ENCODE assay signal across 1 cellular context in genomic region chr2:218806346-218806978, GRCh38.
TF ChIP-seq lines count a peak whose summit lies in the region.

No MANE protein-coding gene starts in this region.

TF ChIP-seq in HepG2, 621 proteins besides CTCF, POLR2A, EP300 and RAD21 (continued from another document and continues in another):
- TF ChIP-seq RNF219 (CRISPR knock-in tag; IDR thresholded peaks at IDR 0.05) = no peak
- TF ChIP-seq ATF3 (CRISPR knock-in tag; IDR thresholded peaks at IDR 0.05) = no peak
- peak; percentile 86 for TF ChIP-seq ISL2 (CRISPR knock-in tag; IDR thresholded peaks at IDR 0.05)
- TF ChIP-seq REL (CRISPR knock-in tag; conservative IDR thresholded peaks at IDR 0.05) = no peak
- no peak for TF ChIP-seq SUZ12 (IDR thresholded peaks at IDR 0.05; ENCODE audit: low read depth, low read length)
- TF ChIP-seq YY1 (IDR thresholded peaks at IDR 0.05; ENCODE audit: insufficient read depth, insufficient replicate concordance, low read depth, low read length) = peak; percentile 14
- TF ChIP-seq ZNF260 (CRISPR knock-in tag; IDR thresholded peaks at IDR 0.05; ENCODE audit: borderline replicate concordance, low read depth) = no peak
- no peak for TF ChIP-seq SMARCE1 (IDR thresholded peaks at IDR 0.05; ENCODE audit: borderline replicate concordance)
- peak; percentile 73; the same call in 1 of the 2 replicates for TF ChIP-seq FOXK1 (CRISPR knock-in tag; IDR thresholded peaks at IDR 0.05; ENCODE audit: borderline replicate concordance, low read depth)
- peak; percentile 34 for TF ChIP-seq STAG1 (CRISPR knock-in tag; IDR thresholded peaks at IDR 0.05)
- no peak for TF ChIP-seq ZNF20 (CRISPR knock-in tag; IDR thresholded peaks at IDR 0.05)
- no peak for TF ChIP-seq ZNF577 (CRISPR knock-in tag; IDR thresholded peaks at IDR 0.05; ENCODE audit: borderline replicate concordance, low read depth)
- TF ChIP-seq EED (CRISPR knock-in tag; IDR thresholded peaks at IDR 0.05) = no peak; the same call in 1 of the 2 replicates
- peak; percentile 53; the same call in 1 of the 2 replicates for TF ChIP-seq ARID4A (CRISPR knock-in tag; IDR thresholded peaks at IDR 0.05; ENCODE audit: borderline replicate concordance)
- no peak for TF ChIP-seq REXO4 (CRISPR knock-in tag; IDR thresholded peaks at IDR 0.05; ENCODE audit: borderline replicate concordance)
- TF ChIP-seq ZNF616 (CRISPR knock-in tag; IDR thresholded peaks at IDR 0.05; ENCODE audit: low read depth) = 0 out of 2 replicates have a peak, but pooled peaks have one; percentile 29
- no peak for TF ChIP-seq ZNF768 (CRISPR knock-in tag; IDR thresholded peaks at IDR 0.05)
- no peak for TF ChIP-seq ZNF546 (CRISPR knock-in tag; conservative IDR thresholded peaks at IDR 0.05)
- TF ChIP-seq CEBPZ (IDR thresholded peaks at IDR 0.05; ENCODE audit: low read length) = no peak
- TF ChIP-seq AKNA (CRISPR knock-in tag; IDR thresholded peaks at IDR 0.05; ENCODE audit: borderline replicate concordance) = no peak
- no peak for TF ChIP-seq ZNF776 (CRISPR knock-in tag; IDR thresholded peaks at IDR 0.05)
- no peak for TF ChIP-seq TCF12 (IDR thresholded peaks at IDR 0.05)
- no peak for TF ChIP-seq TCF12 (CRISPR knock-in tag; IDR thresholded peaks at IDR 0.05)
- no peak for TF ChIP-seq TAF1 (CRISPR knock-in tag; IDR thresholded peaks at IDR 0.05)
- TF ChIP-seq ZNF564 (CRISPR knock-in tag; IDR thresholded peaks at IDR 0.05) = peak; percentile 85; the same call in 1 of the 2 replicates
- no peak for TF ChIP-seq SRSF4 (IDR thresholded peaks at IDR 0.05; ENCODE audit: low read depth, low read length, poor library complexity, severe bottlenecking)
- no peak for TF ChIP-seq MATR3 (CRISPR knock-in tag; IDR thresholded peaks at IDR 0.05)
- TF ChIP-seq NAIF1 (CRISPR knock-in tag; IDR thresholded peaks at IDR 0.05; ENCODE audit: borderline replicate concordance) = no peak; the same call in 1 of the 2 replicates
- no peak for TF ChIP-seq ZNF296 (CRISPR knock-in tag; conservative IDR thresholded peaks at IDR 0.05)
- TF ChIP-seq FOXO4 (CRISPR knock-in tag; conservative IDR thresholded peaks at IDR 0.05) = no peak
- TF ChIP-seq SALL2 (CRISPR knock-in tag; IDR thresholded peaks at IDR 0.05) = no peak
- TF ChIP-seq ZFP37 (CRISPR knock-in tag; IDR thresholded peaks at IDR 0.05; ENCODE audit: borderline replicate concordance) = no peak
- no peak for TF ChIP-seq ZNF337 (CRISPR knock-in tag; IDR thresholded peaks at IDR 0.05; ENCODE audit: borderline replicate concordance, low read depth)
- no peak for TF ChIP-seq ZNF7 (CRISPR knock-in tag; IDR thresholded peaks at IDR 0.05)
- TF ChIP-seq ZNF781 (CRISPR knock-in tag; IDR thresholded peaks at IDR 0.05; ENCODE audit: borderline replicate concordance, not compliant biosample characterization) = no peak
- no peak for TF ChIP-seq ZNF580 (CRISPR knock-in tag; IDR thresholded peaks at IDR 0.05; ENCODE audit: borderline replicate concordance, low read depth)
- TF ChIP-seq ZC3H13 (CRISPR knock-in tag; IDR thresholded peaks at IDR 0.05) = no peak
- TF ChIP-seq HNRNPLL (IDR thresholded peaks at IDR 0.05; ENCODE audit: low read depth, low read length, poor library complexity, severe bottlenecking) = no peak
- TF ChIP-seq KLF11 (CRISPR knock-in tag; IDR thresholded peaks at IDR 0.05) = peak; percentile 79; the same call in 1 of the 2 replicates
- peak; percentile 51; the same call in 1 of the 2 replicates for TF ChIP-seq ZNF343 (CRISPR knock-in tag; IDR thresholded peaks at IDR 0.05)
- no peak for TF ChIP-seq PAX8 (CRISPR knock-in tag; IDR thresholded peaks at IDR 0.05; ENCODE audit: borderline replicate concordance)
- TF ChIP-seq ZNF124 (CRISPR knock-in tag; IDR thresholded peaks at IDR 0.05) = peak; percentile 78; the same call in 1 of the 2 replicates
- TF ChIP-seq NR1H2 (CRISPR knock-in tag; IDR thresholded peaks at IDR 0.05; ENCODE audit: borderline replicate concordance, low read depth) = no peak
- TF ChIP-seq FLYWCH1 (CRISPR knock-in tag; IDR thresholded peaks at IDR 0.05) = no peak
- TF ChIP-seq THAP11 (CRISPR knock-in tag; IDR thresholded peaks at IDR 0.05) = peak; percentile 82
